7 cellular contexts compared by ENCODE assay signal in the genomic region with DNA sequence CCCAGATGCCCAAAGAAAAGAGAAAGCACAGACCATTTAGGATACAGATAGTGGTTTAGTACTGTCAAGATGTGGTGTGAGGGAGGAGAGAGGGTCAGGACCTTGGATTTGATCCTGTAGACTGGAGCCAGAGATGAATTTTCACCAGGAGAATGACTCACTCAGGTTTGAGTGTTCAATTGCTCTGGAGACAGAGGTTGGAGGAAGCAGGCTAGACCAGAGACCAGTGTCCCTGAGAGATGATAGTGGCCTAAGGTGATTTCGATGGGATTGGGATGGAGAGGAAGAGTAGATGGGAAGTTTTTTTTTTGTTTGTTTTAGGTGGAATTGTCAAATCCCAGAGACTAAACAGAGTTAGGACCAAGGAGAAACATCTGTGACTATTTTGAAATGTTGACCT. TPM values are rescaled to one million over a fixed set of nuclear protein-coding genes. Genes with fewer than 3 reads are reported as not detected.
DNase-seq lines count a peak whose midpoint lies in the region; ATAC-seq, FAIRE-seq and TF ChIP-seq lines count a peak whose summit lies in the region.

No MANE protein-coding gene starts in this region.

- H3K79me2 ChIP-seq in GM23338 (replicated peaks; ENCODE audit: insufficient read depth) (peaks cover 67% of the 10 kb centered on the region), PC-3 (ENCODE audit: low read length) (peaks cover 68% of the 10 kb centered on the region), endothelial cell of umbilical vein (ENCODE audit: control insufficient read depth, insufficient read depth, low read length) (peaks cover 67% of the 10 kb centered on the region)

- 87 to 89% methylated on average over 1 of the region's 1 CpG for WGBS in sigmoid colon, 2 donors
- WGBS in pancreas, 2 donors = 67 to 85% methylated on average over 1 of the region's 1 CpG

- H3K4me1 Mint-ChIP-seq in GM23338 = peaks cover 51% of the 10 kb centered on the region

- BruUV-seq in PC-3 (replicated peaks; lab: Mats Ljungman, UMichigan) (no TSS peak), endothelial cell of umbilical vein (replicated peaks; lab: Mats Ljungman, UMichigan) (no TSS peak)

- H3K27me3 Mint-ChIP-seq in GM23338 (ENCODE audit: insufficient read depth, low read depth, poor library complexity) = peaks cover 5% of the 10 kb centered on the region

- TF ChIP-seq CTCF in GM23338 (conservative IDR thresholded peaks at IDR 0.05; ENCODE audit: low read depth in 2 of 2) (no peak), PC-3 (conservative IDR thresholded peaks at IDR 0.05; ENCODE audit: low read depth, low read length) (no peak), endothelial cell of umbilical vein (IDR thresholded peaks at IDR 0.05; ENCODE audit: extremely low read depth in 1 of 2, insufficient read depth in 1 of 2, low read depth in 1 of 2, low read length in 2 of 2) (no peak), sigmoid colon (IDR thresholded peaks at IDR 0.05) (no peak), pancreas (IDR thresholded peaks at IDR 0.05) (no peak)

- no peak for TF ChIP-seq EP300 in sigmoid colon (IDR thresholded peaks at IDR 0.05)

- POLR2A ChIA-PET in PC-3 (lab: Charles Lee; ENCODE audit: unreplicated experiment) = no interaction called here
- POLR2A ChIA-PET in endothelial cell of umbilical vein (lab: Charles Lee) = no interaction called here

- H3K27me3 ChIP-seq in GM23338 (ENCODE audit: insufficient read depth) = no peaks in the 10 kb centered on the region; the same call in 1 of the 2 replicates
- H3K27me3 ChIP-seq in PC-3 (ENCODE audit: low read length) = no peaks in the 10 kb centered on the region
- H3K27me3 ChIP-seq in endothelial cell of umbilical vein (ENCODE audit: control insufficient read depth in 2 of 2, insufficient read depth in 2 of 2, low read length in 2 of 2) = peaks cover 0 to under 1% of the 10 kb centered on the region in 2 experiments
- H3K27me3 ChIP-seq in sigmoid colon = no peaks in the 10 kb centered on the region
- H3K27me3 ChIP-seq in pancreas = no peaks in the 10 kb centered on the region

- H2AFZ ChIP-seq in GM23338 = no peak overlapping the region
- H2AFZ ChIP-seq in PC-3 (ENCODE audit: low read length) = no peak overlapping the region
- H2AFZ ChIP-seq in endothelial cell of umbilical vein (ENCODE audit: low read depth, low read length) = no peak overlapping the region

- CTCF ChIA-PET in PC-3 (lab: Charles Lee) = no interaction called here
- CTCF ChIA-PET in endothelial cell of umbilical vein (lab: Charles Lee) = interaction anchor here (0.7 to 2.1 kb wide), 7 partner anchors 7 to 402 kb away, joined by 3 to 13 read pairs (median 3); no protein-coding TSS in a partner anchor

- no peaks in the 10 kb centered on the region for H3K9me1 ChIP-seq in endothelial cell of umbilical vein (replicated peaks; ENCODE audit: control insufficient read depth, extremely low read depth, insufficient read depth, low read length)

- H3K27ac Mint-ChIP-seq in GM23338 = no peak overlapping the region

- H3K9me3 ChIP-seq in PC-3 (ENCODE audit: low read length) (no peaks in the 10 kb centered on the region), endothelial cell of umbilical vein (replicated peaks; ENCODE audit: control insufficient read depth, insufficient read depth, low read length) (no peaks in the 10 kb centered on the region), sigmoid colon (no peaks in the 10 kb centered on the region), pancreas (no peaks in the 10 kb centered on the region)

- intact Hi-C loops in PC-3 (cut with micrococcal nuclease) = loop anchor here (5.0 kb wide), 1 partner anchor 73 kb away; a partner anchor contains a TSS
- intact Hi-C loops in endothelial cell of umbilical vein (cut with micrococcal nuclease) = loop anchor here (2.0 to 10.0 kb wide), 4 partner anchors 19 to 509 kb away; a partner anchor contains a TSS
- intact Hi-C loops in sigmoid colon (cut with DNase I) = loop anchor here (2.0 kb wide), 1 partner anchor 15 kb away; no protein-coding TSS in a partner anchor
- intact Hi-C loops in pancreas (cut with DNase I) = no loop called here

- no peak for FAIRE-seq in endothelial cell of umbilical vein (lab: Jason Lieb, UNC)
- no peak for FAIRE-seq in pancreas (lab: Jason Lieb, UNC)

- H3K4me3 Mint-ChIP-seq in GM23338 = peak overlapping the region; percentile 90

- peaks cover 20% of the 10 kb centered on the region for H3K36me3 Mint-ChIP-seq in GM23338 (ENCODE audit: low read depth)

- H3F3A ChIP-seq in GM23338 (replicated peaks; ENCODE audit: low read depth) (peaks cover 8% of the 10 kb centered on the region), PC-3 (ENCODE audit: low read length, unreplicated experiment) (no peaks in the 10 kb centered on the region)

- H3K9me2 ChIP-seq in GM23338 (ENCODE audit: insufficient read depth) (no peaks in the 10 kb centered on the region), PC-3 (replicated peaks; ENCODE audit: low read length) (no peaks in the 10 kb centered on the region)

- dilution Hi-C loops in endothelial cell of umbilical vein (cut with MboI; ENCODE audit: extremely low pct_ligation_motif_present, low sequenced_read_pairs) = no loop called here

- H3K9ac ChIP-seq in PC-3 (ENCODE audit: low read length) (no peak overlapping the region), endothelial cell of umbilical vein (replicated peaks; ENCODE audit: extremely low read depth, insufficient read depth, low read length) (peak overlapping the region; percentile 11)

- no peak for TF ChIP-seq POLR2A in endothelial cell of umbilical vein (IDR thresholded peaks at IDR 0.05; ENCODE audit: low read depth, low read length)
- TF ChIP-seq POLR2A in sigmoid colon (IDR thresholded peaks at IDR 0.05) = no peak

- H3K36me3 ChIP-seq in GM23338 (ENCODE audit: insufficient read depth) (no peaks in the 10 kb centered on the region; the same call in 1 of the 2 replicates), PC-3 (ENCODE audit: low read depth, low read length) (peaks cover 7% of the 10 kb centered on the region), endothelial cell of umbilical vein (ENCODE audit: control insufficient read depth in 2 of 2, extremely low read depth in 1 of 2, insufficient read depth in 2 of 2, low read length in 2 of 2) (peaks cover 5 to 7% of the 10 kb centered on the region in 2 experiments), sigmoid colon (peaks cover 0 to 11% (median 3%) of the 10 kb centered on the region in 4 donors), pancreas (no peaks in the 10 kb centered on the region)

- no peak for DNase-seq in GM23338 (ENCODE audit: low spot score)
- DNase-seq in PC-3 = peak; percentile 21
- no peak for DNase-seq in endothelial cell of umbilical vein (ENCODE audit: low read depth, low spot score)
- no peak for DNase-seq in sigmoid colon
- no peak for DNase-seq in pancreas
- DNase-seq in mucosa of gallbladder (ENCODE audit: low spot score) = no peak
- no peak for DNase-seq in NCI-H345 (lab: John Stamatoyannopoulos, UW)

- H3K4me2 ChIP-seq in GM23338 = peak overlapping the region; percentile 93
- peak overlapping the region; percentile 93 for H3K4me2 ChIP-seq in PC-3 (ENCODE audit: low read length)
- H3K4me2 ChIP-seq in endothelial cell of umbilical vein (ENCODE audit: insufficient read depth, low read length) = peak overlapping the region; percentile 32

- no peak overlapping the region for H3K27ac ChIP-seq in GM23338 (ENCODE audit: low read depth)
- H3K27ac ChIP-seq in PC-3 (ENCODE audit: low read length) = no peak overlapping the region
- H3K27ac ChIP-seq in endothelial cell of umbilical vein (ENCODE audit: insufficient read depth, low read depth, low read length) = peak overlapping the region; percentile 94
- peak overlapping the region; percentile 94 to 100 (median 96) for H3K27ac ChIP-seq in sigmoid colon
- H3K27ac ChIP-seq in pancreas = no peak overlapping the region

- no peaks in the 10 kb centered on the region for H3K9me3 Mint-ChIP-seq in GM23338

- ATAC-seq in GM23338 = no peak
- no peak for ATAC-seq in PC-3
- no peak for ATAC-seq in pancreas

- H4K20me1 ChIP-seq in GM23338 (replicated peaks; ENCODE audit: insufficient read depth) (peaks cover 66% of the 10 kb centered on the region), PC-3 (ENCODE audit: low read length) (peaks cover 62% of the 10 kb centered on the region), endothelial cell of umbilical vein (replicated peaks; ENCODE audit: control insufficient read depth, extremely low read depth, insufficient read depth, low read length) (peaks cover 5% of the 10 kb centered on the region)

- H3K4me1 ChIP-seq in GM23338 (ENCODE audit: insufficient read depth) = peaks cover 45% of the 10 kb centered on the region
- H3K4me1 ChIP-seq in PC-3 (ENCODE audit: insufficient read depth, low read length) = peaks cover 30% of the 10 kb centered on the region
- H3K4me1 ChIP-seq in endothelial cell of umbilical vein (ENCODE audit: control insufficient read depth, extremely low read depth, insufficient read depth, low read length) = peaks cover 46% of the 10 kb centered on the region
- H3K4me1 ChIP-seq in sigmoid colon = peaks cover 0 to 41% (median 32%) of the 10 kb centered on the region in 4 donors
- H3K4me1 ChIP-seq in pancreas = peaks cover 16 to 35% (median 30%) of the 10 kb centered on the region in 3 donors

- H3K4me3 ChIP-seq in GM23338 = peak overlapping the region; percentile 85; the same call in 1 of the 2 replicates
- H3K4me3 ChIP-seq in PC-3 (ENCODE audit: low read length) = peak overlapping the region; percentile 95; the same call in 1 of the 2 replicates
- H3K4me3 ChIP-seq in endothelial cell of umbilical vein (replicated peaks in 1 of 3; ENCODE audit: insufficient read depth in 1 of 3, low read depth in 1 of 3, low read length in 3 of 3) = no peak overlapping the region
- no peak overlapping the region for H3K4me3 ChIP-seq in sigmoid colon
- H3K4me3 ChIP-seq in pancreas = peak overlapping the region in 1 of 4 donors; percentile 81

TF ChIP-seq in GM23338, 12 proteins besides CTCF, POLR2A, EP300 and RAD21 (continues in another document):
- no peak for TF ChIP-seq EZH2phosphoT487 (IDR thresholded peaks at IDR 0.05; ENCODE audit: unreplicated experiment)

RNA-seq across cellular contexts. Expression of a gene that starts 2.3 kb away (rescaled TPM):
- total RNA-seq in GM23338 (2014; rRNA removed; shearing (Covaris generic)) = 45.1 and 50.2 TPM in 2 replicates
- polyA plus RNA-seq in GM23338 (2016; fragmentation: Nextera tagmentation; extraction: Ambion mirVana) = 20.9 and 25.9 TPM in 2 replicates
- 19.5 and 24.6 TPM in 2 replicates for total RNA-seq in PC-3 (2014; rRNA removed)
- total RNA-seq in endothelial cell of umbilical vein = 24.3 and 24.6 TPM in 2 replicates
- 7.7 and 10.2 TPM in 2 replicates for polyA plus RNA-seq in endothelial cell of umbilical vein
- 13.5 and 14.1 TPM in 2 replicates for polyA plus RNA-seq in endothelial cell of umbilical vein (2011; cell fraction: cytosol; rRNA removed)
- 14.6 and 19.4 TPM in 2 replicates for polyA plus RNA-seq in endothelial cell of umbilical vein (2011; cell fraction: nucleus; rRNA removed)
- 19.1 and 22.9 TPM in 2 replicates for polyA plus RNA-seq in endothelial cell of umbilical vein (2012)
- 14.5 and 15.0 TPM in 2 replicates for polyA minus RNA-seq in endothelial cell of umbilical vein
- 23.1 TPM for polyA minus RNA-seq in endothelial cell of umbilical vein (2011; cell fraction: cytosol; rRNA and poly(A)+ RNA removed)
- 13.5 and 20.3 TPM in 2 replicates for polyA minus RNA-seq in endothelial cell of umbilical vein (2011; cell fraction: nucleus; rRNA and poly(A)+ RNA removed)
- 10 to 100 TPM; 18.6 to 27.8 (median 23.0) TPM for total RNA-seq in sigmoid colon
- polyA plus RNA-seq in sigmoid colon = 10 to 100 TPM; 44.2 to 84.6 (median 64.9) TPM
- total RNA-seq in pancreas = 10 to 100 TPM in 2 of 6 donors, 1 to 10 TPM in 4; 6.2 to 34.5 (median 9.4) TPM
- 10 to 100 TPM in 1 of 2 donors, 1 to 10 TPM in 1; 7.0 to 11.6 TPM for polyA plus RNA-seq in pancreas
- 18.0 TPM for total RNA-seq in mucosa of gallbladder

Comparison
In these comparisons a context has a peak if more than half of its experiments do, and no peak if none do; other contexts are left out.
1. H3K27ac ChIP-seq: peak in endothelial cell of umbilical vein (single experiment) and sigmoid colon (4 of 4); none in GM23338 (single experiment), PC-3 (single experiment) and pancreas (0 of 4).
2. H3K4me2 ChIP-seq: peak in every context shown above with its lines; median percentile 93 in GM23338; 93 in PC-3; 32 in endothelial cell of umbilical vein.
3. H3K4me3 ChIP-seq: peak in GM23338 (single experiment) and PC-3 (single experiment); none in endothelial cell of umbilical vein (0 of 3) and sigmoid colon (0 of 4).
4. intact Hi-C loops: an anchor here in PC-3 (5.0 kb wide), endothelial cell of umbilical vein (2.0 to 10.0 kb wide) and sigmoid colon (2.0 kb wide); none called in pancreas.